Comparison of ENCODE assay signal across 19 cellular contexts in genomic region chr2:27280826-27281225, GRCh38. TPM values are rescaled to one million over a fixed set of nuclear protein-coding genes. Genes with fewer than 3 reads are reported as not detected.
DNase-seq lines count a peak whose midpoint lies in the region; ATAC-seq, FAIRE-seq and TF ChIP-seq lines count a peak whose summit lies in the region.
"Had no signal": no experiment of that assay in that cellular context is flagged by ENCODE, and none has a peak within 500 bp of the region (broad histone marks: within the 10 kb centered on the region; RNA-seq: fewer than 3 reads in every experiment).

No MANE protein-coding gene starts in this region.

- dilution Hi-C loops in IMR-90 (cut with HindIII; ENCODE audit: low sequenced_read_pairs, unreplicated experiment) (no loop called here), endothelial cell of umbilical vein (cut with MboI; ENCODE audit: extremely low pct_ligation_motif_present, low sequenced_read_pairs) (no loop called here)

- TF ChIP-seq CTCF in IMR-90 (conservative IDR thresholded peaks at IDR 0.05; ENCODE audit: low read depth, low read length) (no peak), endothelial cell of umbilical vein (IDR thresholded peaks at IDR 0.05; ENCODE audit: extremely low read depth in 1 of 2, insufficient read depth in 1 of 2, low read depth in 1 of 2, low read length in 2 of 2) (no peak), gastrocnemius medialis (IDR thresholded peaks at IDR 0.05 in 4 of 5, conservative IDR thresholded peaks at IDR 0.05 in 1 of 5) (no peak), sigmoid colon (IDR thresholded peaks at IDR 0.05) (no peak)

- POLR2A ChIA-PET in IMR-90 (lab: Charles Lee; ENCODE audit: unreplicated experiment) (no interaction called here), endothelial cell of umbilical vein (lab: Charles Lee) (interaction anchor here (1.6 kb wide), 1 partner anchor 12 kb away, joined by 12 read pairs; no protein-coding TSS in a partner anchor)

- H3K79me2 ChIP-seq in GM23248 (ENCODE audit: insufficient read depth) (no peaks in the 10 kb centered on the region), endothelial cell of umbilical vein (ENCODE audit: control insufficient read depth, insufficient read depth, low read length) (no peaks in the 10 kb centered on the region)

- 23 to 58% methylated on average over 3 of the region's 3 CpGs for whole genome bisulfite sequencing in GM23248 (ENCODE audit: low coverage in 1 of 2, low lambda C conversion rate in 2 of 2, missing lambda C conversion rate in 2 of 2), 2 experiments
- WGBS in IMR-90 (ENCODE audit: extremely low coverage in 2 of 2, insufficient read length in 1 of 2), 2 experiments, result no CpG with 5 or more reads among the region's 3 CpGs
- 69 to 83% methylated on average over 3 of the region's 3 CpGs for WGBS in sigmoid colon, 2 donors

- H3K9ac ChIP-seq in GM23248 (no peak overlapping the region), IMR-90 (ENCODE audit: low read depth, low read length) (no peak overlapping the region), endothelial cell of umbilical vein (replicated peaks; ENCODE audit: extremely low read depth, insufficient read depth, low read length) (no peak overlapping the region)
- H3K9ac ChIP-seq: KMS-11 had no signal

- no peak for TF ChIP-seq POLR2A in IMR-90 (IDR thresholded peaks at IDR 0.05; ENCODE audit: low read depth, low read length)
- TF ChIP-seq POLR2A in endothelial cell of umbilical vein (IDR thresholded peaks at IDR 0.05; ENCODE audit: low read depth, low read length), result no peak
- TF ChIP-seq POLR2A in gastrocnemius medialis (IDR thresholded peaks at IDR 0.05), result no peak
- no peak for TF ChIP-seq POLR2A in sigmoid colon (IDR thresholded peaks at IDR 0.05)

- 0 out of 2 replicates have a peak overlapping the region, but pooled peaks have one; percentile 16 for H2BK120ac ChIP-seq in IMR-90 (ENCODE audit: low read depth, low read length)

- no peak overlapping the region for H3K56ac ChIP-seq in IMR-90 (ENCODE audit: extremely low read depth, insufficient read depth, low read length)

- H3K18ac ChIP-seq in IMR-90 (ENCODE audit: low read depth, low read length), result no peak overlapping the region; the same call in 1 of the 2 replicates

- no peak for TF ChIP-seq RAD21 in IMR-90 (IDR thresholded peaks at IDR 0.05; ENCODE audit: low read length)

- peaks cover 17% of the 10 kb centered on the region for H3K9me1 ChIP-seq in IMR-90 (ENCODE audit: insufficient read depth, low read length)
- H3K9me1 ChIP-seq in endothelial cell of umbilical vein (replicated peaks; ENCODE audit: control insufficient read depth, extremely low read depth, insufficient read depth, low read length), result no peaks in the 10 kb centered on the region

- H3K27me3 ChIP-seq in GM23248 (replicated peaks; ENCODE audit: insufficient read depth) (peaks cover 7% of the 10 kb centered on the region), IMR-90 (ENCODE audit: control insufficient read depth, insufficient read depth, low read length) (peaks cover 9% of the 10 kb centered on the region), endothelial cell of umbilical vein (ENCODE audit: control insufficient read depth in 2 of 2, insufficient read depth in 2 of 2, low read length in 2 of 2) (no peaks in the 10 kb centered on the region), gastrocnemius medialis (no peaks in the 10 kb centered on the region), sigmoid colon (peaks cover 0 to 42% (median 4%) of the 10 kb centered on the region in 3 donors)
- H3K27me3 ChIP-seq: BLaER1 treated with 17β-estradiol and CSF1 and Interleukin-3, amounts not matched to agents 10 nM and 100 nM had no signal

- H2AK9ac ChIP-seq in IMR-90 (replicated peaks; ENCODE audit: low read depth, low read length, poor library complexity), result no peak overlapping the region

- 0 out of 2 replicates have a peak overlapping the region, but pooled peaks have one; percentile 21 for H2BK20ac ChIP-seq in IMR-90 (ENCODE audit: low read depth, low read length)

- peak overlapping the region; percentile 20; the same call in 1 of the 2 replicates for H2AK5ac ChIP-seq in IMR-90 (ENCODE audit: low read depth, low read length)

- H2BK15ac ChIP-seq in IMR-90 (ENCODE audit: low read depth, low read length), result no peak overlapping the region

- H4K91ac ChIP-seq in IMR-90 (ENCODE audit: insufficient read depth, low read depth, low read length), result no peak overlapping the region

- no peak overlapping the region for H4K8ac ChIP-seq in IMR-90 (ENCODE audit: low read depth in 2 of 2, low read length in 2 of 2)

- H2AFZ ChIP-seq in GM23248 (no peak overlapping the region), IMR-90 (replicated peaks; ENCODE audit: low read length, poor library complexity) (no peak overlapping the region), endothelial cell of umbilical vein (ENCODE audit: low read depth, low read length) (no peak overlapping the region)

- no peaks in the 10 kb centered on the region for H3K79me1 ChIP-seq in IMR-90 (ENCODE audit: low read depth in 1 of 2, low read length in 2 of 2)

- H3K4me3 ChIP-seq in GM23248, result no peak overlapping the region
- H3K4me3 ChIP-seq in IMR-90 (ENCODE audit: insufficient read depth, low read depth, low read length), result no peak overlapping the region
- H3K4me3 ChIP-seq in endothelial cell of umbilical vein (replicated peaks in 1 of 3; ENCODE audit: insufficient read depth in 1 of 3, low read depth in 1 of 3, low read length in 3 of 3), result no peak overlapping the region
- H3K4me3 ChIP-seq in gastrocnemius medialis, result peak overlapping the region in 3 of 4 donors; percentile 21 to 72 (median 26)
- H3K4me3 ChIP-seq in sigmoid colon, result no peak overlapping the region
- H3K4me3 ChIP-seq: BLaER1 treated with 17β-estradiol and CSF1 and Interleukin-3, amounts not matched to agents 10 nM and 100 nM had no signal

- H3K4ac ChIP-seq in IMR-90 (ENCODE audit: low read depth, low read length), result no peak overlapping the region; the same call in 1 of the 2 replicates

- H3K9me3 ChIP-seq in GM23248 (ENCODE audit: low read depth), result no peaks in the 10 kb centered on the region
- H3K9me3 ChIP-seq in IMR-90 (ENCODE audit: control insufficient read depth, insufficient read depth, low read length), result no peaks in the 10 kb centered on the region
- H3K9me3 ChIP-seq in endothelial cell of umbilical vein (replicated peaks; ENCODE audit: control insufficient read depth, insufficient read depth, low read length), result no peaks in the 10 kb centered on the region
- H3K9me3 ChIP-seq in gastrocnemius medialis, result no peaks in the 10 kb centered on the region
- H3K9me3 ChIP-seq in sigmoid colon, result no peaks in the 10 kb centered on the region
- H3K9me3 ChIP-seq: BLaER1 treated with 17β-estradiol and CSF1 and Interleukin-3, amounts not matched to agents 10 nM and 100 nM had no signal

- H2BK5ac ChIP-seq in IMR-90 (ENCODE audit: low read depth, low read length, poor library complexity, severe bottlenecking), result peak overlapping the region; percentile 27

- 0 out of 2 replicates have a peak, but pooled peaks cover 3% of the 10 kb centered on the region for H3F3A ChIP-seq in GM23248 (ENCODE audit: insufficient read depth)

- ATAC-seq in IMR-90 (ENCODE audit: low read depth), result peak; percentile 19
- ATAC-seq in gastrocnemius medialis, result peak; percentile 9 to 10
- ATAC-seq in HG02571 (IDR thresholded peaks at IDR 0.05; ENCODE audit: unreplicated experiment), result no peak

- CTCF ChIA-PET in IMR-90 (lab: Yijun Ruan, JAX), result interaction anchor here (1.2 to 4.1 kb wide), 5 partner anchors 10 to 22 kb away, joined by 3 to 34 read pairs (median 9); no protein-coding TSS in a partner anchor
- CTCF ChIA-PET in endothelial cell of umbilical vein (lab: Charles Lee), result interaction anchor here (1.4 to 9.1 kb wide), 12 partner anchors 10 to 182 kb away, joined by 4 to 143 read pairs (median 26); partner anchors contain the start of genes MPV17, PREB and SLC30A3

- no peak overlapping the region for H4K5ac ChIP-seq in IMR-90 (ENCODE audit: low read depth, low read length)

- intact Hi-C loops in IMR-90 (cut with micrococcal nuclease), result loop anchor here (1.0 to 2.0 kb wide), 3 partner anchors 12 to 182 kb away; partner anchors contain the start of genes ATRAID and SLC5A6
- intact Hi-C loops in endothelial cell of umbilical vein (cut with micrococcal nuclease), result loop anchor here (1.0 to 10.0 kb wide), 6 partner anchors 7 to 316 kb away; no protein-coding TSS in a partner anchor
- intact Hi-C loops in gastrocnemius medialis (cut with DNase I; ENCODE audit: low total_unique reads), result loop anchor here (1.0 to 5.0 kb wide), 6 partner anchors 16 to 309 kb away; partner anchors contain the start of genes ABHD1, ATRAID, MAPRE3 and SLC5A6
- intact Hi-C loops in sigmoid colon (cut with DNase I), result loop anchor here (1.0 to 5.0 kb wide), 2 partner anchors 183 to 319 kb away; no protein-coding TSS in a partner anchor

- no peaks in the 10 kb centered on the region for H3K9me2 ChIP-seq in GM23248 (ENCODE audit: insufficient read depth)

- no peak for TF ChIP-seq EP300 in sigmoid colon (IDR thresholded peaks at IDR 0.05)

- no peaks in the 10 kb centered on the region for H4K20me1 ChIP-seq in GM23248 (ENCODE audit: insufficient read depth)
- H4K20me1 ChIP-seq in IMR-90 (ENCODE audit: insufficient read depth, low read length), result no peaks in the 10 kb centered on the region
- H4K20me1 ChIP-seq in endothelial cell of umbilical vein (replicated peaks; ENCODE audit: control insufficient read depth, extremely low read depth, insufficient read depth, low read length), result no peaks in the 10 kb centered on the region
- H4K20me1 ChIP-seq: BLaER1 treated with 17β-estradiol and CSF1 and Interleukin-3, amounts not matched to agents 10 nM and 100 nM had no signal

- no peak overlapping the region for H3K14ac ChIP-seq in IMR-90 (replicated peaks; ENCODE audit: low read depth, low read length)

- no TSS peak for BruUV-seq in IMR-90 (replicated peaks; lab: Mats Ljungman, UMichigan)
- no TSS peak for BruUV-seq in endothelial cell of umbilical vein (replicated peaks; lab: Mats Ljungman, UMichigan)

- H3K23ac ChIP-seq in IMR-90 (ENCODE audit: low read depth, low read length), result no peak overlapping the region

- no peak overlapping the region for H3K27ac ChIP-seq in GM23248
- H3K27ac ChIP-seq in IMR-90 (ENCODE audit: insufficient read depth, low read length), result peak overlapping the region; percentile 47; the same call in 1 of the 2 replicates
- no peak overlapping the region for H3K27ac ChIP-seq in endothelial cell of umbilical vein (ENCODE audit: insufficient read depth, low read depth, low read length)
- H3K27ac ChIP-seq in gastrocnemius medialis, result peak overlapping the region; percentile 88 to 99 (median 98)
- no peak overlapping the region for H3K27ac ChIP-seq in sigmoid colon
- H3K27ac ChIP-seq: BLaER1 treated with 17β-estradiol and CSF1 and Interleukin-3, amounts not matched to agents 10 nM and 100 nM; KMS-11 had no signal

- H3K4me1 ChIP-seq in GM23248 (ENCODE audit: insufficient read depth) (peaks cover 18% of the 10 kb centered on the region), IMR-90 (ENCODE audit: control insufficient read depth, insufficient read depth, low read length) (peaks cover 29% of the 10 kb centered on the region), endothelial cell of umbilical vein (ENCODE audit: control insufficient read depth, extremely low read depth, insufficient read depth, low read length) (peaks cover 6% of the 10 kb centered on the region), gastrocnemius medialis (peaks cover 18 to 21% of the 10 kb centered on the region in 2 donors), sigmoid colon (no peaks in the 10 kb centered on the region)

- in situ Hi-C loops in GM23248 (cut with MboI) (loop anchor here (10.0 kb wide), 1 partner anchor 176 kb away; no protein-coding TSS in a partner anchor), IMR-90 (cut with MboI; ENCODE audit: low sequenced_read_pairs) (loop anchor here (5.0 kb wide), 1 partner anchor 184 kb away; no protein-coding TSS in a partner anchor), gastrocnemius medialis (cut with MboI; ENCODE audit: low sequenced_read_pairs in 4 of 4) (loop anchor here in 3 of 4 donors (10.0 to 25.0 kb wide), 3 partner anchors 186 to 319 kb away; partner anchors contain the start of gene MAPRE3 (in 2 of the 3))

- DNase-seq in GM23248 (peak; percentile 26), IMR-90 (no peak), endothelial cell of umbilical vein (ENCODE audit: low read depth, low spot score) (no peak), gastrocnemius medialis (peak in 1 of 2 donors; percentile 48), sigmoid colon (no peak), SIG-M5 (lab: John Stamatoyannopoulos, UW) (no peak)
- DNase-seq: CD4-positive, alpha-beta memory T cell; DND-41; MV-4-11; NCI-H1694 treated with DMSO at 0.1 percent for 48 hours; NCI-H446; NCI-H526 had no signal

- FAIRE-seq in endothelial cell of umbilical vein (lab: Jason Lieb, UNC), result peak; percentile 31
- FAIRE-seq: GM12891, RCC 7860 had no signal

- H3K4me2 ChIP-seq in GM23248 (ENCODE audit: unreplicated experiment), result peak overlapping the region; percentile 11
- H3K4me2 ChIP-seq in IMR-90 (ENCODE audit: low read depth, low read length), result no peak overlapping the region
- no peak overlapping the region for H3K4me2 ChIP-seq in endothelial cell of umbilical vein (ENCODE audit: insufficient read depth, low read length)

- H3K36me3 ChIP-seq in GM23248 (ENCODE audit: low read depth), result no peaks in the 10 kb centered on the region
- H3K36me3 ChIP-seq in IMR-90 (ENCODE audit: control insufficient read depth, insufficient read depth, low read length), result no peaks in the 10 kb centered on the region
- H3K36me3 ChIP-seq in endothelial cell of umbilical vein (ENCODE audit: control insufficient read depth in 2 of 2, extremely low read depth in 1 of 2, insufficient read depth in 2 of 2, low read length in 2 of 2), result no peaks in the 10 kb centered on the region
- no peaks in the 10 kb centered on the region for H3K36me3 ChIP-seq in gastrocnemius medialis
- no peaks in the 10 kb centered on the region for H3K36me3 ChIP-seq in sigmoid colon
- H3K36me3 ChIP-seq: BLaER1 treated with 17β-estradiol and CSF1 and Interleukin-3, amounts not matched to agents 10 nM and 100 nM had no signal

RNA-seq across cellular contexts. Expression of gene TRIM54, which starts 1.4 kb away (rescaled TPM):
- total RNA-seq in GM23248 (2014; rRNA removed; shearing (Covaris generic)), result not detected in 2 replicates
- polyA plus RNA-seq in GM23248 (2016; fragmentation: Nextera tagmentation; extraction: Ambion mirVana) (not detected in 2 replicates), IMR-90 (2012; rRNA removed) (0.07 and 0.15 TPM in 2 replicates), endothelial cell of umbilical vein (1.6 and 1.7 TPM in 2 replicates), sigmoid colon (under 1 TPM in 2 of 3 donors, not detected in 1; 0.16 to 0.46 TPM)
- total RNA-seq in IMR-90 (2012; rRNA removed) (under 0.01 TPM in 1 of 2 replicates, not detected in the other), endothelial cell of umbilical vein (0.42 and 0.51 TPM in 2 replicates), gastrocnemius medialis (100 to 1,000 TPM; 219 to 554 (median 427) TPM), sigmoid colon (under 1 TPM in 1 of 4 donors, not detected in 3; 0.41 TPM)
- polyA plus RNA-seq in IMR-90 (2012; cell fraction: cytosol; rRNA removed), result 0.04 and 0.08 TPM in 2 replicates
- polyA plus RNA-seq in IMR-90 (2012; cell fraction: nucleus; rRNA removed; ENCODE audit: low replicate concordance), result 0.26 and 0.29 TPM in 2 replicates
- 0.14 and 0.32 TPM in 2 replicates for polyA plus RNA-seq in endothelial cell of umbilical vein (2011; cell fraction: cytosol; rRNA removed)
- 9.9 and 21.1 TPM in 2 replicates for polyA plus RNA-seq in endothelial cell of umbilical vein (2011; cell fraction: nucleus; rRNA removed)
- polyA plus RNA-seq in endothelial cell of umbilical vein (2012), result 0.37 and 0.46 TPM in 2 replicates
- polyA minus RNA-seq in endothelial cell of umbilical vein, result 0.17 and 1.0 TPM in 2 replicates
- polyA minus RNA-seq in endothelial cell of umbilical vein (2011; cell fraction: cytosol; rRNA and poly(A)+ RNA removed), result 0.82 TPM
- 1.2 and 1.5 TPM in 2 replicates for polyA minus RNA-seq in endothelial cell of umbilical vein (2011; cell fraction: nucleus; rRNA and poly(A)+ RNA removed)
- total RNA-seq: G401 had no signal
- polyA plus RNA-seq: CD4-positive, alpha-beta memory T cell had no signal

RNA-seq across cellular contexts. Expression of gene DNAJC5G, which starts 5.6 kb away (rescaled TPM):
- total RNA-seq in GM23248 (2014; rRNA removed; shearing (Covaris generic)), result not detected in 2 replicates
- not detected in 2 replicates for polyA plus RNA-seq in GM23248 (2016; fragmentation: Nextera tagmentation; extraction: Ambion mirVana)
- total RNA-seq in IMR-90 (2012; rRNA removed), result not detected in 2 replicates
- polyA plus RNA-seq in IMR-90 (2012; rRNA removed), result not detected in 2 replicates
- polyA plus RNA-seq in IMR-90 (2012; cell fraction: cytosol; rRNA removed), result not detected in 2 replicates
- polyA plus RNA-seq in IMR-90 (2012; cell fraction: nucleus; rRNA removed; ENCODE audit: low replicate concordance), result not detected in 2 replicates
- 0.16 and 0.77 TPM in 2 replicates for total RNA-seq in endothelial cell of umbilical vein
- 1.4 and 1.7 TPM in 2 replicates for polyA plus RNA-seq in endothelial cell of umbilical vein
- 0.34 and 0.35 TPM in 2 replicates for polyA plus RNA-seq in endothelial cell of umbilical vein (2011; cell fraction: cytosol; rRNA removed)
- polyA plus RNA-seq in endothelial cell of umbilical vein (2011; cell fraction: nucleus; rRNA removed), result 10.9 and 24.1 TPM in 2 replicates
- polyA plus RNA-seq in endothelial cell of umbilical vein (2012), result 0.29 TPM in 1 of 2 replicates, not detected in the other
- 2.1 and 3.9 TPM in 2 replicates for polyA minus RNA-seq in endothelial cell of umbilical vein
- polyA minus RNA-seq in endothelial cell of umbilical vein (2011; cell fraction: cytosol; rRNA and poly(A)+ RNA removed), result not detected
- polyA minus RNA-seq in endothelial cell of umbilical vein (2011; cell fraction: nucleus; rRNA and poly(A)+ RNA removed), result 3.7 and 3.9 TPM in 2 replicates
- total RNA-seq in gastrocnemius medialis, result not detected
- total RNA-seq in sigmoid colon, result 1 to 10 TPM in 1 of 4 donors, under 1 TPM in 1, not detected in 2; 0.71 to 1.7 TPM
- not detected for polyA plus RNA-seq in sigmoid colon
- total RNA-seq: CD4-positive, alpha-beta memory T cell; G401; HT1080 had no signal
- polyA plus RNA-seq: CD4-positive, alpha-beta memory T cell had no signal

RNA-seq across cellular contexts. Expression of gene SLC30A3, which starts 18.0 kb away (rescaled TPM):
- not detected in 2 replicates for total RNA-seq in GM23248 (2014; rRNA removed; shearing (Covaris generic))
- polyA plus RNA-seq in GM23248 (2016; fragmentation: Nextera tagmentation; extraction: Ambion mirVana), result not detected in 2 replicates
- under 0.01 TPM in 1 of 2 replicates, not detected in the other for total RNA-seq in IMR-90 (2012; rRNA removed)
- 0.15 and 0.17 TPM in 2 replicates for polyA plus RNA-seq in IMR-90 (2012; rRNA removed)
- 0.14 TPM in 1 of 2 replicates, not detected in the other for polyA plus RNA-seq in IMR-90 (2012; cell fraction: cytosol; rRNA removed)
- 0.34 and 0.49 TPM in 2 replicates for polyA plus RNA-seq in IMR-90 (2012; cell fraction: nucleus; rRNA removed; ENCODE audit: low replicate concordance)
- 9.2 and 16.7 TPM in 2 replicates for total RNA-seq in endothelial cell of umbilical vein
- polyA plus RNA-seq in endothelial cell of umbilical vein, result 63.9 and 79.9 TPM in 2 replicates
- polyA plus RNA-seq in endothelial cell of umbilical vein (2011; cell fraction: cytosol; rRNA removed), result 25.9 and 38.7 TPM in 2 replicates
- 42.8 and 66.8 TPM in 2 replicates for polyA plus RNA-seq in endothelial cell of umbilical vein (2011; cell fraction: nucleus; rRNA removed)
- polyA plus RNA-seq in endothelial cell of umbilical vein (2012), result 3.9 and 11.9 TPM in 2 replicates
- 26.6 and 36.4 TPM in 2 replicates for polyA minus RNA-seq in endothelial cell of umbilical vein
- 1.6 TPM for polyA minus RNA-seq in endothelial cell of umbilical vein (2011; cell fraction: cytosol; rRNA and poly(A)+ RNA removed)
- polyA minus RNA-seq in endothelial cell of umbilical vein (2011; cell fraction: nucleus; rRNA and poly(A)+ RNA removed), result 12.2 and 20.5 TPM in 2 replicates
- total RNA-seq in gastrocnemius medialis, result under 1 TPM in 1 of 4 donors, not detected in 3; 0.20 TPM
- 1 to 10 TPM in 1 of 4 donors, under 1 TPM in 2, not detected in 1; 0.28 to 1.1 (median 0.68) TPM for total RNA-seq in sigmoid colon
- polyA plus RNA-seq in sigmoid colon, result under 1 TPM in 2 of 3 donors, not detected in 1; 0.10 to 0.60 TPM
- total RNA-seq: CD4-positive, alpha-beta memory T cell had no signal
- polyA plus RNA-seq: CD4-positive, alpha-beta memory T cell had no signal

RNA-seq across cellular contexts. Expression of gene UCN, which starts 27.4 kb away (rescaled TPM):
- not detected in 2 replicates for total RNA-seq in GM23248 (2014; rRNA removed; shearing (Covaris generic))
- polyA plus RNA-seq in GM23248 (2016; fragmentation: Nextera tagmentation; extraction: Ambion mirVana) (1.3 and 1.6 TPM in 2 replicates), IMR-90 (2012; rRNA removed) (0.22 and 0.30 TPM in 2 replicates), endothelial cell of umbilical vein (1.2 and 1.6 TPM in 2 replicates), sigmoid colon (under 1 TPM in 1 of 3 donors, not detected in 2; 0.89 TPM)
- total RNA-seq in IMR-90 (2012; rRNA removed) (not detected in 2 replicates), endothelial cell of umbilical vein (0.75 TPM in 1 of 2 replicates, not detected in the other), gastrocnemius medialis (not detected), sigmoid colon (1 to 10 TPM in 3 of 4 donors, under 1 TPM in 1; 0.71 to 6.5 (median 2.8) TPM)
- 0.09 and 0.68 TPM in 2 replicates for polyA plus RNA-seq in IMR-90 (2012; cell fraction: cytosol; rRNA removed)
- polyA plus RNA-seq in IMR-90 (2012; cell fraction: nucleus; rRNA removed; ENCODE audit: low replicate concordance), result 4.3 and 7.7 TPM in 2 replicates
- 0.24 TPM in 1 of 2 replicates, not detected in the other for polyA plus RNA-seq in endothelial cell of umbilical vein (2011; cell fraction: cytosol; rRNA removed)
- polyA plus RNA-seq in endothelial cell of umbilical vein (2011; cell fraction: nucleus; rRNA removed), result 1.6 and 1.8 TPM in 2 replicates
- polyA plus RNA-seq in endothelial cell of umbilical vein (2012), result 0.38 TPM in 1 of 2 replicates, not detected in the other
- not detected in 2 replicates for polyA minus RNA-seq in endothelial cell of umbilical vein
- polyA minus RNA-seq in endothelial cell of umbilical vein (2011; cell fraction: cytosol; rRNA and poly(A)+ RNA removed), result 1.3 TPM
- polyA minus RNA-seq in endothelial cell of umbilical vein (2011; cell fraction: nucleus; rRNA and poly(A)+ RNA removed), result not detected in 2 replicates
- total RNA-seq: G401 had no signal

RNA-seq across cellular contexts. Expression of gene MPV17, which starts 42.1 kb away (rescaled TPM):
- 91.0 and 94.0 TPM in 2 replicates for total RNA-seq in GM23248 (2014; rRNA removed; shearing (Covaris generic))
- 128 and 138 TPM in 2 replicates for polyA plus RNA-seq in GM23248 (2016; fragmentation: Nextera tagmentation; extraction: Ambion mirVana)
- 70.4 and 80.5 TPM in 2 replicates for total RNA-seq in IMR-90 (2012; rRNA removed)
- 160 and 164 TPM in 2 replicates for polyA plus RNA-seq in IMR-90 (2012; rRNA removed)
- 146 and 152 TPM in 2 replicates for polyA plus RNA-seq in IMR-90 (2012; cell fraction: cytosol; rRNA removed)
- 160 and 315 TPM in 2 replicates for polyA plus RNA-seq in IMR-90 (2012; cell fraction: nucleus; rRNA removed; ENCODE audit: low replicate concordance)
- total RNA-seq in endothelial cell of umbilical vein, result 66.5 and 74.7 TPM in 2 replicates
- 260 and 267 TPM in 2 replicates for polyA plus RNA-seq in endothelial cell of umbilical vein
- 157 and 195 TPM in 2 replicates for polyA plus RNA-seq in endothelial cell of umbilical vein (2011; cell fraction: cytosol; rRNA removed)
- polyA plus RNA-seq in endothelial cell of umbilical vein (2011; cell fraction: nucleus; rRNA removed), result 213 and 245 TPM in 2 replicates
- 125 and 130 TPM in 2 replicates for polyA plus RNA-seq in endothelial cell of umbilical vein (2012)
- 180 and 184 TPM in 2 replicates for polyA minus RNA-seq in endothelial cell of umbilical vein
- 52.8 TPM for polyA minus RNA-seq in endothelial cell of umbilical vein (2011; cell fraction: cytosol; rRNA and poly(A)+ RNA removed)
- 63.6 and 81.6 TPM in 2 replicates for polyA minus RNA-seq in endothelial cell of umbilical vein (2011; cell fraction: nucleus; rRNA and poly(A)+ RNA removed)
- total RNA-seq in gastrocnemius medialis, result 10 to 100 TPM in 3 of 4 donors, 1 to 10 TPM in 1; 9.9 to 16.0 (median 11.5) TPM
- 10 to 100 TPM; 48.1 to 68.6 (median 61.1) TPM for total RNA-seq in sigmoid colon
- polyA plus RNA-seq in sigmoid colon, result 10 to 100 TPM; 22.2 to 61.8 (median 28.7) TPM

Comparison
In these comparisons a context has a peak if more than half of its experiments do, and no peak if none do; other contexts are left out.
1. H3K27ac ChIP-seq: peak in IMR-90 (single experiment) and gastrocnemius medialis (4 of 4); none in GM23248 (single experiment), endothelial cell of umbilical vein (single experiment) and sigmoid colon (0 of 4).
2. H3K4me3 ChIP-seq: peak in gastrocnemius medialis (3 of 4); none in GM23248 (single experiment), IMR-90 (single experiment), endothelial cell of umbilical vein (0 of 3) and sigmoid colon (0 of 4).
3. RNA of gene TRIM54, which starts 1.4 kb away (total RNA-seq): 219 to 554 TPM in gastrocnemius medialis; 0.42 to 0.51 TPM in endothelial cell of umbilical vein, 0.41 TPM in sigmoid colon, not detected in GM23248 and under 0.01 TPM in IMR-90; every median in the first group is over 100 times any median in the second.